In genomic region chr19:12965017-12965811, GRCh38 we compare ENCODE assay signal across 1 cellular context.
TF ChIP-seq lines count a peak whose summit lies in the region.

No MANE protein-coding gene starts in this region.

TF ChIP-seq in HepG2, 621 proteins besides CTCF, POLR2A, EP300 and RAD21 (continues in another document):
- no peak for TF ChIP-seq CBX1 (IDR thresholded peaks at IDR 0.05; ENCODE audit: low read depth)
- peak; percentile 95 for TF ChIP-seq PATZ1 (CRISPR knock-in tag; IDR thresholded peaks at IDR 0.05)
- 0 out of 2 replicates have a peak, but pooled peaks have one; percentile 37 for TF ChIP-seq TBX3 (IDR thresholded peaks at IDR 0.05; ENCODE audit: borderline replicate concordance)
- peak; percentile 51; the same call in 1 of the 2 replicates for TF ChIP-seq ZNF441 (CRISPR knock-in tag; IDR thresholded peaks at IDR 0.05; ENCODE audit: borderline replicate concordance)
- peak; percentile 45; the same call in 1 of the 2 replicates for TF ChIP-seq ZFY (CRISPR knock-in tag; IDR thresholded peaks at IDR 0.05)
- TF ChIP-seq SMAD3 (CRISPR knock-in tag; IDR thresholded peaks at IDR 0.05): no peak
- TF ChIP-seq SNAPC2 (CRISPR knock-in tag; IDR thresholded peaks at IDR 0.05): no peak
- peak; percentile 12; the same call in 1 of the 2 replicates for TF ChIP-seq ZNF629 (CRISPR knock-in tag; conservative IDR thresholded peaks at IDR 0.05)
- no peak for TF ChIP-seq DR1 (CRISPR knock-in tag; IDR thresholded peaks at IDR 0.05)
- peak; percentile 70; the same call in 1 of the 2 replicates for TF ChIP-seq GABPB1 (CRISPR knock-in tag; IDR thresholded peaks at IDR 0.05)
- TF ChIP-seq AHDC1 (CRISPR knock-in tag; IDR thresholded peaks at IDR 0.05; ENCODE audit: borderline replicate concordance): no peak
- TF ChIP-seq SMARCC2 (IDR thresholded peaks at IDR 0.05): no peak
- peak; percentile 70; the same call in 1 of the 2 replicates for TF ChIP-seq ZNF280D (CRISPR knock-in tag; IDR thresholded peaks at IDR 0.05)
- peak; percentile 35; the same call in 1 of the 2 replicates for TF ChIP-seq ZNF331 (CRISPR knock-in tag; IDR thresholded peaks at IDR 0.05)
- no peak for TF ChIP-seq GZF1 (CRISPR knock-in tag; IDR thresholded peaks at IDR 0.05)
- TF ChIP-seq ADNP (CRISPR knock-in tag; IDR thresholded peaks at IDR 0.05): no peak
- TF ChIP-seq RFX3 (CRISPR knock-in tag; IDR thresholded peaks at IDR 0.05): no peak
- no peak for TF ChIP-seq ZSCAN20 (CRISPR knock-in tag; IDR thresholded peaks at IDR 0.05; ENCODE audit: borderline replicate concordance)
- TF ChIP-seq XRCC5 (optimal IDR thresholded peaks at IDR 0.05; ENCODE audit: low read length): peak; percentile 80
- no peak for TF ChIP-seq RARA (CRISPR knock-in tag; IDR thresholded peaks at IDR 0.05)
- TF ChIP-seq FOXA1 (IDR thresholded peaks at IDR 0.05): no peak
- 0 out of 2 replicates have a peak, but pooled peaks have one; percentile 14 for TF ChIP-seq FOXA1 (CRISPR knock-in tag; IDR thresholded peaks at IDR 0.05)
- TF ChIP-seq KDM1A (CRISPR knock-in tag; IDR thresholded peaks at IDR 0.05): no peak
- 0 out of 2 replicates have a peak, but pooled peaks have one; percentile 16 for TF ChIP-seq ZNF296 (CRISPR knock-in tag; conservative IDR thresholded peaks at IDR 0.05)
- TF ChIP-seq ERF (CRISPR knock-in tag; IDR thresholded peaks at IDR 0.05): peak; percentile 70; the same call in 1 of the 2 replicates
- 0 out of 2 replicates have a peak, but pooled peaks have one; percentile 33 for TF ChIP-seq THAP8 (CRISPR knock-in tag; IDR thresholded peaks at IDR 0.05; ENCODE audit: borderline replicate concordance)
- peak; percentile 80 for TF ChIP-seq TFDP2 (CRISPR knock-in tag; IDR thresholded peaks at IDR 0.05)
- TF ChIP-seq CEBPZ (IDR thresholded peaks at IDR 0.05; ENCODE audit: low read length): no peak
- TF ChIP-seq HNRNPK (IDR thresholded peaks at IDR 0.05; ENCODE audit: low read depth, low read length, poor library complexity, severe bottlenecking): peak; percentile 22
- TF ChIP-seq IRF9 (CRISPR knock-in tag; IDR thresholded peaks at IDR 0.05; ENCODE audit: borderline replicate concordance): 0 out of 2 replicates have a peak, but pooled peaks have one; percentile 28
- no peak for TF ChIP-seq JDP2 (CRISPR knock-in tag; IDR thresholded peaks at IDR 0.05; ENCODE audit: borderline replicate concordance)
- TF ChIP-seq SP2 (CRISPR knock-in tag; IDR thresholded peaks at IDR 0.05): no peak; the same call in 1 of the 2 replicates
- peak; percentile 69; the same call in 1 of the 2 replicates for TF ChIP-seq E2F1 (CRISPR knock-in tag; IDR thresholded peaks at IDR 0.05)
- no peak for TF ChIP-seq PAX8 (CRISPR knock-in tag; IDR thresholded peaks at IDR 0.05; ENCODE audit: borderline replicate concordance)
- peak; percentile 81 for TF ChIP-seq RBM39 (IDR thresholded peaks at IDR 0.05; ENCODE audit: low read depth, low read length, poor library complexity, severe bottlenecking)
- TF ChIP-seq HOXA5 (CRISPR knock-in tag; IDR thresholded peaks at IDR 0.05): peak; percentile 72; the same call in 1 of the 2 replicates
- peak; percentile 94 for TF ChIP-seq ZBTB7B (CRISPR knock-in tag; IDR thresholded peaks at IDR 0.05)
- no peak for TF ChIP-seq KDM3A (CRISPR knock-in tag; IDR thresholded peaks at IDR 0.05; ENCODE audit: low read depth)
- TF ChIP-seq IKZF4 (CRISPR knock-in tag; IDR thresholded peaks at IDR 0.05; ENCODE audit: borderline replicate concordance, low read depth, not compliant biosample characterization): no peak
- TF ChIP-seq ATF1 (CRISPR knock-in tag; IDR thresholded peaks at IDR 0.05): no peak
- TF ChIP-seq BORCS8-MEF2B (CRISPR knock-in tag; IDR thresholded peaks at IDR 0.05): peak; percentile 51; the same call in 1 of the 2 replicates
- 0 out of 2 replicates have a peak, but pooled peaks have one; percentile 22 for TF ChIP-seq ZNF547 (CRISPR knock-in tag; IDR thresholded peaks at IDR 0.05)
- TF ChIP-seq CENPX (CRISPR knock-in tag; IDR thresholded peaks at IDR 0.05): no peak
- no peak for TF ChIP-seq ARNT2 (CRISPR knock-in tag; IDR thresholded peaks at IDR 0.05; ENCODE audit: low read depth)
- peak; percentile 32; the same call in 1 of the 2 replicates for TF ChIP-seq SMC3 (IDR thresholded peaks at IDR 0.05; ENCODE audit: low read length)
- no peak for TF ChIP-seq ZNF589 (CRISPR knock-in tag; conservative IDR thresholded peaks at IDR 0.05)
- peak; percentile 33; the same call in 1 of the 2 replicates for TF ChIP-seq TAF1 (CRISPR knock-in tag; IDR thresholded peaks at IDR 0.05)
